8 cellular contexts compared by ENCODE assay signal in the genomic region with DNA sequence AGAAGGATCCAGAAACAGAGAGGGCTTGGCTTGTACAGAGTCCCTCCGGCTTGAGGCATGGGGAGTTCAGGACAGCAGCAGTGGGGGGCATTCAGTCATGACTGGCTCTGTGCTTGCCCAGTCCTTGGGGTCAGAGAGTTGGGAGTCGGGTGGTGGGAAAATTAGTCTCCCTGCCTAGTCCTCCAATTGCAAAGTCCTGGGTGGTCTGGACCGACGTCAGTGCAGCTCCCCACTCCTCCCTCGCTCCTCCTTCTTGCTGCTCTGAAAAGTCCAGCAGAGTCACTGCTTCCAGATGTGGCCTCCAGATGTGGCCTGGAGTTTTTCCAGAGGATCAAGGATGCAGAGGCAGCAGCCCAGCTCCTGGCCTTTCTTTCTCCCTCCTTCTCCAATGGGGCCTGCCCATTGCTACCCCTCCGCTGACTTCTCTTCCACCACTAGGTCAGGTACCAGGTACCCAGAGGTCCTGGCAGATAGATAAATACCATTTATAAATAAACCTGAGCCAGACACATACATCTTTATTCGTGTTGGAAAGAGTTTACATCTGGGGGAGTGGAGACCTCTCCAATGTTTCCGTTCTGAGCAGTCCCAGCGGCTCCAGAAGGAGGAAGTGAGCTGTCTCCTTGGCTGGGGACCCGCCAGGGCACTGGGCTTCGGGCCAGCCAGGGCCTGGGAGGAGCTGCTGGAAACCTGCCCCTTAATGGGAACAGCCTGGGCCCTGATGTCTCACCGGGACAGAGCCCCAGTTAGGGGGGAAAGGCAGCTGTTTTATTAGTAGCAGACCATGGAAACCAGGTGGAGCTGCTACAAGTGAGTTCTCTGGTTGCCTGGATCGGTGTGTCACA. TPM values are rescaled to one million over a fixed set of nuclear protein-coding genes. Genes with fewer than 3 reads are reported as not detected.
A peak's percentile ranks its signal among the peaks of the same experiment; 100 is the strongest.
DNase-seq lines count a peak whose midpoint lies in the region; ATAC-seq and TF ChIP-seq lines count a peak whose summit lies in the region.

No MANE protein-coding gene starts in this region.

- peak overlapping the region; percentile 91 for H3K27ac ChIP-seq in left ventricle myocardium inferior (replicated peaks)

- peak overlapping the region; percentile 18; the same call in 1 of the 2 replicates for H3K4me3 ChIP-seq in AG04449 (ENCODE audit: low read depth, low read length)
- peak overlapping the region; percentile 15 for H3K4me3 ChIP-seq in left ventricle myocardium inferior
- no peak overlapping the region for H3K4me3 ChIP-seq in retinal pigment epithelial cell (ENCODE audit: low read length)

- DNase-seq in AG04449 (ENCODE audit: low read depth, low spot score): no peak
- DNase-seq in HUDEP-2 (lab: John Stamatoyannopoulos, UW; ENCODE audit: unreplicated experiment in 76 of 76): peak in 62 of 76 experiments; percentile 11 to 79 (median 50)
- DNase-seq in WTC11 (ENCODE audit: low spot score): peak; percentile 53
- DNase-seq in left ventricle myocardium inferior: peak; percentile 94
- DNase-seq in retinal pigment epithelial cell (ENCODE audit: low read depth): no peak
- DNase-seq in GM13976 (ENCODE audit: low spot score): no peak
- DNase-seq in NCI-H748 (lab: John Stamatoyannopoulos, UW; ENCODE audit: unreplicated experiment): no peak

- intact Hi-C loops in left ventricle myocardium inferior (cut with micrococcal nuclease): loop anchor here (10.0 kb wide), 1 partner anchor 50 kb away; a partner anchor contains a TSS

- ATAC-seq in WTC11 (peak; percentile 90), GM19023 (IDR thresholded peaks at IDR 0.05; ENCODE audit: unreplicated experiment) (no peak)

- H3K27ac Mint-ChIP-seq in WTC11: peak overlapping the region; percentile 64

- H3K27me3 ChIP-seq in left ventricle myocardium inferior (ENCODE audit: low read depth): no peaks in the 10 kb centered on the region

- no peaks in the 10 kb centered on the region for H3K9me3 Mint-ChIP-seq in WTC11

- POLR2A ChIA-PET in AG04449 (lab: Yijun Ruan, JAX) (interaction anchor here (0.5 kb wide), 2 partner anchors 127 to 136 kb away, joined by 3 read pairs; no protein-coding TSS in a partner anchor), WTC11 (lab: Charles Lee) (interaction anchor here (1.1 kb wide), 1 partner anchor 15 kb away, joined by 3 read pairs; no protein-coding TSS in a partner anchor)

- TF ChIP-seq CTCF in AG04449 (IDR thresholded peaks at IDR 0.05; ENCODE audit: insufficient read depth, low read length, missing control alignments) (no peak), WTC11 (IDR thresholded peaks at IDR 0.05) (no peak), left ventricle myocardium inferior (IDR thresholded peaks at IDR 0.05; ENCODE audit: borderline replicate concordance) (no peak), retinal pigment epithelial cell (conservative IDR thresholded peaks at IDR 0.05; ENCODE audit: low read depth, low read length) (peak; percentile 3), GM13976 (IDR thresholded peaks at IDR 0.05; ENCODE audit: borderline replicate concordance, control extremely low read depth, extremely low read depth, insufficient read depth, missing control alignments) (no peak)

- peaks cover 66% of the 10 kb centered on the region for H3K4me1 ChIP-seq in left ventricle myocardium inferior

- CTCF ChIA-PET in AG04449 (lab: Yijun Ruan, JAX) (interaction anchor here (1.0 to 3.0 kb wide), 3 partner anchors 9 to 20 kb away, joined by 3 to 15 read pairs (median 3); no protein-coding TSS in a partner anchor), WTC11 (lab: Charles Lee) (interaction anchor here (0.6 to 1.5 kb wide), 11 partner anchors 17 to 209 kb away, joined by 3 to 11 read pairs (median 4); no protein-coding TSS in a partner anchor)

- no peaks in the 10 kb centered on the region for H3K36me3 ChIP-seq in left ventricle myocardium inferior

- H3K4me1 Mint-ChIP-seq in WTC11: peaks cover 47% of the 10 kb centered on the region

- in situ Hi-C loops in GM13976 (cut with MboI; ENCODE audit: low sequenced_read_pairs, unreplicated experiment): loop anchor here (5.0 kb wide), 1 partner anchor 42 kb away; no protein-coding TSS in a partner anchor

- H3K9me3 ChIP-seq in left ventricle myocardium inferior (replicated peaks): no peaks in the 10 kb centered on the region

- peak overlapping the region; percentile 8; the same call in 1 of the 2 replicates for H3K4me3 Mint-ChIP-seq in WTC11

- H3K27me3 Mint-ChIP-seq in WTC11 (ENCODE audit: low read depth): no peaks in the 10 kb centered on the region; the same call in 1 of the 2 replicates

- no peaks in the 10 kb centered on the region for H3K36me3 Mint-ChIP-seq in WTC11

TF ChIP-seq in WTC11, 78 proteins besides CTCF, POLR2A, EP300 and RAD21:
- TF ChIP-seq GTF2I (CRISPR knock-in tag; conservative IDR thresholded peaks at IDR 0.05): no peak
- TF ChIP-seq ETV6 (CRISPR knock-in tag; IDR thresholded peaks at IDR 0.05): peak; percentile 46; the same call in 1 of the 2 replicates
- TF ChIP-seq, protein P1, sequence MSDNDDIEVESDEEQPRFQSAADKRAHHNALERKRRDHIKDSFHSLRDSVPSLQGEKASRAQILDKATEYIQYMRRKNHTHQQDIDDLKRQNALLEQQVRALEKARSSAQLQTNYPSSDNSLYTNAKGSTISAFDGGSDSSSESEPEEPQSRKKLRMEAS (CRISPR knock-in tag; IDR thresholded peaks at IDR 0.05): 0 out of 2 replicates have a peak, but pooled peaks have one; percentile 16

RNA-seq across cellular contexts. Expression of a gene that starts 49.0 kb away (rescaled TPM):
- total RNA-seq in WTC11 (2021): 11.0 to 12.5 TPM (median 11.7 TPM) in 3 replicates
- 5.1 TPM for total RNA-seq in left ventricle myocardium inferior

Comparison
In these comparisons a context has a peak if more than half of its experiments do, and no peak if none do; other contexts are left out.
1. DNase-seq: peak in HUDEP-2 (62 of 76), WTC11 (single experiment) and left ventricle myocardium inferior (single experiment); none in AG04449 (single experiment), retinal pigment epithelial cell (single experiment), GM13976 (single experiment) and NCI-H748 (single experiment).